ENCODE assay signal across 15 cellular contexts in genomic region chr10:62844280-62845011, GRCh38. TPM values are rescaled to one million over a fixed set of nuclear protein-coding genes. Genes with fewer than 3 reads are reported as not detected.
DNase-seq lines count a peak whose midpoint lies in the region; ATAC-seq lines count a peak whose summit lies in the region.
"Had no signal": no experiment of that assay in that cellular context is flagged by ENCODE, and none has a peak within 500 bp of the region (broad histone marks: within the 10 kb centered on the region; RNA-seq: fewer than 3 reads in every experiment).

No MANE protein-coding gene starts in this region.

- peaks cover 6% of the 10 kb centered on the region for H3K4me1 Mint-ChIP-seq in activated naive CD8-positive, alpha-beta T cell treated with anti-CD3 and anti-CD28 coated beads, Interleukin-2, amount 10 ng/mL, durations not matched to agents 7 days and 5 days
- H3K4me1 Mint-ChIP-seq: B cell had no signal

- H3K4me3 Mint-ChIP-seq in activated naive CD8-positive, alpha-beta T cell treated with anti-CD3 and anti-CD28 coated beads, Interleukin-2, amount 10 ng/mL, durations not matched to agents 7 days and 5 days = no peak overlapping the region
- H3K4me3 Mint-ChIP-seq: B cell; naive thymus-derived CD8-positive, alpha-beta T cell; T-helper 1 cell treated with Interleukin-12 subunit alpha and Interleukin-12 subunit beta and Interleukin-4 antibody, amounts not matched to agents 30 μg/mL and 1 μg/mL, for 36 hours had no signal

- peak; percentile 32 to 33 for ATAC-seq in activated CD4-positive, CD25-positive, alpha-beta regulatory T cell treated with anti-CD3 and anti-CD28 coated beads, Interleukin-2, amount 50 U/mL, for 24 hours
- no peak for ATAC-seq in activated naive CD8-positive, alpha-beta T cell treated with anti-CD3 and anti-CD28 coated beads, Interleukin-2, amount 10 ng/mL, durations not matched to agents 7 days and 5 days (ENCODE audit: low read depth)

- no peak for DNase-seq in activated CD4-positive, CD25-positive, alpha-beta regulatory T cell (lab: John Stamatoyannopoulos, UW)
- peak; percentile 50 for DNase-seq in activated CD4-positive, alpha-beta T cell treated with anti-CD3 and anti-CD28 coated beads for 48 hours
- no peak for DNase-seq in activated naive CD8-positive, alpha-beta T cell treated with anti-CD3 and anti-CD28 coated beads, Interleukin-2, amount 10 ng/mL, durations not matched to agents 7 days and 5 days
- DNase-seq in stimulated activated CD4-positive, alpha-beta T cell treated with anti-CD3 and anti-CD28 coated beads, Interleukin-4, amount 100 ng/mL, for 4 hours = peak; percentile 13 to 42
- DNase-seq in NCI-H774 (lab: John Stamatoyannopoulos, UW) = no peak
- no peak for DNase-seq in NCI-H510A treated with DMSO at 0.1 percent for 48 hours (lab: John Stamatoyannopoulos, UW)
- DNase-seq in DMS 273 (lab: John Stamatoyannopoulos, UW; ENCODE audit: unreplicated experiment) = no peak
- DNase-seq: 8988T; DND-41; KBM-7; naive thymus-derived CD8-positive, alpha-beta T cell; NCI-H1694 had no signal

- POLR2A ChIA-PET in activated naive CD8-positive, alpha-beta T cell treated with anti-CD3 and anti-CD28 coated beads, Interleukin-2, amount 10 ng/mL, durations not matched to agents 7 days and 5 days (lab: Charles Lee) = interaction anchor here (0.7 kb wide), 1 partner anchor 29 kb away, joined by 3 read pairs; no protein-coding TSS in a partner anchor

- peaks cover 5% of the 10 kb centered on the region for H3K36me3 Mint-ChIP-seq in activated naive CD8-positive, alpha-beta T cell treated with anti-CD3 and anti-CD28 coated beads, Interleukin-2, amount 10 ng/mL, durations not matched to agents 7 days and 5 days

- H3K27me3 Mint-ChIP-seq in activated naive CD8-positive, alpha-beta T cell treated with anti-CD3 and anti-CD28 coated beads, Interleukin-2, amount 10 ng/mL, durations not matched to agents 7 days and 5 days = peaks cover 4% of the 10 kb centered on the region
- H3K27me3 Mint-ChIP-seq: B cell had no signal

- peak overlapping the region; percentile 40 for H3K27ac Mint-ChIP-seq in activated naive CD8-positive, alpha-beta T cell treated with anti-CD3 and anti-CD28 coated beads, Interleukin-2, amount 10 ng/mL, durations not matched to agents 7 days and 5 days
- H3K27ac Mint-ChIP-seq: B cell; naive thymus-derived CD8-positive, alpha-beta T cell; T-helper 1 cell treated with Interleukin-12 subunit alpha and Interleukin-12 subunit beta and Interleukin-4 antibody, amounts not matched to agents 30 μg/mL and 1 μg/mL, for 36 hours had no signal

- H3K9me3 Mint-ChIP-seq in activated naive CD8-positive, alpha-beta T cell treated with anti-CD3 and anti-CD28 coated beads, Interleukin-2, amount 10 ng/mL, durations not matched to agents 7 days and 5 days = peaks cover 21% of the 10 kb centered on the region

RNA-seq across cellular contexts. Expression of gene EGR2, which starts 28.3 kb away (rescaled TPM):
- total RNA-seq in activated naive CD8-positive, alpha-beta T cell treated with anti-CD3 and anti-CD28 coated beads, Interleukin-2, amount 10 ng/mL, durations not matched to agents 7 days and 5 days = 1 to 10 TPM; 1.4 to 2.2 TPM

RNA-seq across cellular contexts. Expression of gene ADO, which starts 39.9 kb away (rescaled TPM):
- total RNA-seq in activated naive CD8-positive, alpha-beta T cell treated with anti-CD3 and anti-CD28 coated beads, Interleukin-2, amount 10 ng/mL, durations not matched to agents 7 days and 5 days = 10 to 100 TPM; 23.2 to 23.3 TPM

Comparison
In these comparisons a context has a peak if more than half of its experiments do, and no peak if none do; other contexts are left out.
1. DNase-seq: peak in activated CD4-positive, alpha-beta T cell treated with anti-CD3 and anti-CD28 coated beads for 48 hours (single experiment) and stimulated activated CD4-positive, alpha-beta T cell treated with anti-CD3 and anti-CD28 coated beads, Interleukin-4, amount 100 ng/mL, for 4 hours (2 of 2); none in activated CD4-positive, CD25-positive, alpha-beta regulatory T cell (0 of 4), activated naive CD8-positive, alpha-beta T cell treated with anti-CD3 and anti-CD28 coated beads, Interleukin-2, amount 10 ng/mL, durations not matched to agents 7 days and 5 days (single experiment), NCI-H774 (single experiment), NCI-H510A treated with DMSO at 0.1 percent for 48 hours (single experiment) and DMS 273 (single experiment).